13 cellular contexts compared by ENCODE assay signal in genomic region chr11:25351091-25351803, GRCh38.
DNase-seq lines count a peak whose midpoint lies in the region; ATAC-seq, FAIRE-seq and TF ChIP-seq lines count a peak whose summit lies in the region.
"Had no signal": no experiment of that assay in that cellular context is flagged by ENCODE, and none has a peak within 500 bp of the region (broad histone marks: within the 10 kb centered on the region; RNA-seq: fewer than 3 reads in every experiment).

No MANE protein-coding gene starts in this region.

- H3K4me3 Mint-ChIP-seq in nephron progenitor cell: no peak overlapping the region
- H3K4me3 Mint-ChIP-seq in naive thymus-derived CD4-positive, alpha-beta T cell: no peak overlapping the region
- no peak overlapping the region for H3K4me3 Mint-ChIP-seq in activated CD4-positive, alpha-beta T cell treated with anti-CD3 and anti-CD28 coated beads for 36 hours

- no peak overlapping the region for H4K5ac ChIP-seq in H1 (ENCODE audit: insufficient read length, low read depth, low read length)

- ATAC-seq in upper lobe of left lung (ENCODE audit: low FRiP score in 2 of 2) (peak; percentile 17 to 21), GM18505 (IDR thresholded peaks at IDR 0.05; ENCODE audit: unreplicated experiment) (no peak)
- no peak for ATAC-seq in naive thymus-derived CD4-positive, alpha-beta T cell
- ATAC-seq in activated CD4-positive, alpha-beta T cell treated with anti-CD3 and anti-CD28 coated beads for 36 hours: no peak
- ATAC-seq: A549 had no signal

- H3K27ac Mint-ChIP-seq in nephron progenitor cell: peak overlapping the region; percentile 69
- H3K27ac Mint-ChIP-seq in naive thymus-derived CD4-positive, alpha-beta T cell: no peak overlapping the region
- no peak overlapping the region for H3K27ac Mint-ChIP-seq in activated CD4-positive, alpha-beta T cell treated with anti-CD3 and anti-CD28 coated beads for 36 hours

- TF ChIP-seq POLR2A in H1 (IDR thresholded peaks at IDR 0.05; ENCODE audit: control extremely low read depth in 1 of 2, low read depth in 2 of 2, low read length in 2 of 2): no peak
- TF ChIP-seq POLR2A in upper lobe of left lung (IDR thresholded peaks at IDR 0.05): no peak
- no peak for TF ChIP-seq POLR2A in GM18505 (IDR thresholded peaks at IDR 0.05; ENCODE audit: borderline replicate concordance, extremely low read depth, insufficient read depth, insufficient read length)
- no peak for TF ChIP-seq POLR2A in stomach (IDR thresholded peaks at IDR 0.05)

- no peaks in the 10 kb centered on the region for H3K79me2 ChIP-seq in OCI-LY3 (ENCODE audit: low read length)
- no peaks in the 10 kb centered on the region for H3K79me2 ChIP-seq in H1 (ENCODE audit: control insufficient read depth in 1 of 2, insufficient read depth in 2 of 2, low read length in 2 of 2)

- no peak overlapping the region for H3K4ac ChIP-seq in H1 (replicated peaks; ENCODE audit: insufficient read length, low read depth, low read length)

- WGBS in H1 (ENCODE audit: extremely low coverage in 1 of 2, insufficient coverage in 1 of 2, insufficient read length in 1 of 2, insufficient replicate concordance in 2 of 2, low coverage in 1 of 2, low lambda C conversion rate in 2 of 2, missing lambda C conversion rate in 1 of 2), 2 experiments: 93% methylated on average over 8 of the region's 8 CpGs; no CpG with 5 or more reads in 1 of the 2 experiments
- WGBS in upper lobe of left lung, 2 donors: 85 to 86% methylated on average over 4 to 8 of the region's 8 CpGs
- whole genome bisulfite sequencing in stomach, 5 donors: 68 to 87% (median 81%) methylated on average over 8 of the region's 8 CpGs

- H4K91ac ChIP-seq in H1 (replicated peaks; ENCODE audit: insufficient read length, low read length): no peak overlapping the region

- H3K18ac ChIP-seq in H1 (ENCODE audit: extremely low read depth, low read length): no peak overlapping the region

- H3K9ac ChIP-seq in OCI-LY3 (ENCODE audit: low read length): no peak overlapping the region
- H3K9ac ChIP-seq in H1 (replicated peaks in 1 of 4; ENCODE audit: extremely low read depth in 1 of 4, low read depth in 3 of 4, low read length in 3 of 4): no peak overlapping the region
- H3K9ac ChIP-seq: BLaER1 had no signal

- TF ChIP-seq EP300 in H1 (IDR thresholded peaks at IDR 0.05; ENCODE audit: borderline replicate concordance in 1 of 2, low read depth in 2 of 2, low read length in 2 of 2) (no peak), upper lobe of left lung (IDR thresholded peaks at IDR 0.05) (no peak), stomach (IDR thresholded peaks at IDR 0.05) (no peak)

- no peaks in the 10 kb centered on the region for H3K23me2 ChIP-seq in H1 (ENCODE audit: low read depth, low read length)

- H3K23ac ChIP-seq in H1 (ENCODE audit: insufficient read length): no peak overlapping the region

- no peak overlapping the region for H3K14ac ChIP-seq in H1 (ENCODE audit: insufficient read length)

- no peak overlapping the region for H2AK5ac ChIP-seq in H1 (ENCODE audit: low read depth, low read length)

- FAIRE-seq in H1 (lab: Jason Lieb, UNC): no peak
- FAIRE-seq: A549, GM18507 had no signal

- intact Hi-C loops in naive thymus-derived CD4-positive, alpha-beta T cell (cut with micrococcal nuclease): no loop called here
- intact Hi-C loops in stomach (cut with DNase I; ENCODE audit: low total_unique reads): no loop called here
- intact Hi-C loops in activated CD4-positive, alpha-beta T cell treated with anti-CD3 and anti-CD28 coated beads for 36 hours (cut with DNase I, micrococcal nuclease): no loop called here

- H2BK120ac ChIP-seq in H1 (replicated peaks; ENCODE audit: low read depth, low read length): no peak overlapping the region

- CTCF ChIA-PET in H1 (lab: Charles Lee; ENCODE audit: partially characterized antibody): interaction anchor here (0.7 to 1.5 kb wide), 3 partner anchors 375 to 686 kb away, joined by 3 read pairs; no protein-coding TSS in a partner anchor
- CTCF ChIA-PET in naive thymus-derived CD4-positive, alpha-beta T cell (lab: Charles Lee): no interaction called here
- CTCF ChIA-PET in activated CD4-positive, alpha-beta T cell treated with anti-CD3 and anti-CD28 coated beads for 36 hours (lab: Charles Lee): no interaction called here

- no peaks in the 10 kb centered on the region for H3K4me1 Mint-ChIP-seq in nephron progenitor cell
- H3K4me1 Mint-ChIP-seq in naive thymus-derived CD4-positive, alpha-beta T cell: no peaks in the 10 kb centered on the region
- H3K4me1 Mint-ChIP-seq in activated CD4-positive, alpha-beta T cell treated with anti-CD3 and anti-CD28 coated beads for 36 hours: no peaks in the 10 kb centered on the region

- no peak for TF ChIP-seq CTCF in OCI-LY3 (IDR thresholded peaks at IDR 0.05; ENCODE audit: low read depth, low read length)
- no peak for TF ChIP-seq CTCF in H1 (IDR thresholded peaks at IDR 0.05; ENCODE audit: control extremely low read depth in 1 of 3, insufficient read depth in 1 of 3, low read depth in 1 of 3, low read length in 3 of 3)
- no peak for TF ChIP-seq CTCF in nephron progenitor cell (IDR thresholded peaks at IDR 0.05)
- no peak for TF ChIP-seq CTCF in upper lobe of left lung (IDR thresholded peaks at IDR 0.05)
- no peak for TF ChIP-seq CTCF in stomach (IDR thresholded peaks at IDR 0.05)

- H3K27me3 Mint-ChIP-seq in nephron progenitor cell (ENCODE audit: low read depth, poor library complexity): no peaks in the 10 kb centered on the region
- H3K27me3 Mint-ChIP-seq in naive thymus-derived CD4-positive, alpha-beta T cell: no peaks in the 10 kb centered on the region
- H3K27me3 Mint-ChIP-seq in activated CD4-positive, alpha-beta T cell treated with anti-CD3 and anti-CD28 coated beads for 36 hours: no peaks in the 10 kb centered on the region

- no peak overlapping the region for H3K4me2 ChIP-seq in OCI-LY3 (ENCODE audit: low read length)
- H3K4me2 ChIP-seq in H1 (ENCODE audit: insufficient read depth in 1 of 2, low read depth in 2 of 2, low read length in 2 of 2): no peak overlapping the region
- H3K4me2 ChIP-seq: A549, BLaER1 had no signal

- no peaks in the 10 kb centered on the region for H3K36me3 ChIP-seq in OCI-LY3 (replicated peaks; ENCODE audit: low read depth, low read length)
- H3K36me3 ChIP-seq in H1 (ENCODE audit: control insufficient read depth in 2 of 4, insufficient read depth in 4 of 4, low read length in 3 of 4): no peaks in the 10 kb centered on the region
- no peaks in the 10 kb centered on the region for H3K36me3 ChIP-seq in upper lobe of left lung
- no peaks in the 10 kb centered on the region for H3K36me3 ChIP-seq in naive thymus-derived CD4-positive, alpha-beta T cell (ENCODE audit: control insufficient read depth in 2 of 3, insufficient read depth in 3 of 3, low read length in 3 of 3)
- H3K36me3 ChIP-seq in stomach: no peaks in the 10 kb centered on the region
- H3K36me3 ChIP-seq: BLaER1, HAP-1 had no signal

- POLR2A ChIA-PET in H1 (lab: Charles Lee; ENCODE audit: partially characterized antibody): no interaction called here
- POLR2A ChIA-PET in naive thymus-derived CD4-positive, alpha-beta T cell (lab: Charles Lee): no interaction called here
- POLR2A ChIA-PET in activated CD4-positive, alpha-beta T cell treated with anti-CD3 and anti-CD28 coated beads for 36 hours (lab: Charles Lee): no interaction called here

- H3K4me3 ChIP-seq in OCI-LY3 (ENCODE audit: low read length): no peak overlapping the region
- H3K4me3 ChIP-seq in H1 (ENCODE audit: extremely low read depth in 1 of 4, insufficient read depth in 2 of 4, low read depth in 3 of 4, low read length in 4 of 4): no peak overlapping the region
- H3K4me3 ChIP-seq in upper lobe of left lung: no peak overlapping the region
- H3K4me3 ChIP-seq in naive thymus-derived CD4-positive, alpha-beta T cell (ENCODE audit: low read length): no peak overlapping the region
- no peak overlapping the region for H3K4me3 ChIP-seq in stomach
- H3K4me3 ChIP-seq: A549, BLaER1, HAP-1 had no signal

- H3K79me1 ChIP-seq in H1 (ENCODE audit: low read depth, low read length): no peaks in the 10 kb centered on the region

- TF ChIP-seq RAD21 in H1 (IDR thresholded peaks at IDR 0.05 in 1 of 2, conservative IDR thresholded peaks at IDR 0.05 in 1 of 2; ENCODE audit: low read depth in 2 of 2, low read length in 2 of 2): no peak

- peak overlapping the region; percentile 28; the same call in 1 of the 2 replicates for H4K8ac ChIP-seq in H1 (ENCODE audit: extremely low read depth, insufficient read depth, low read length)

- H2BK15ac ChIP-seq in H1 (ENCODE audit: low read length): no peak overlapping the region

- H3K56ac ChIP-seq in H1 (replicated peaks; ENCODE audit: insufficient read length, low read depth, low read length): no peak overlapping the region

- H2BK12ac ChIP-seq in H1 (ENCODE audit: low read depth, low read length): no peak overlapping the region

- H3K27ac ChIP-seq in OCI-LY3 (ENCODE audit: low read length) (no peak overlapping the region), H1 (ENCODE audit: low read depth, low read length) (no peak overlapping the region), upper lobe of left lung (no peak overlapping the region), stomach (no peak overlapping the region)
- no peak overlapping the region for H3K27ac ChIP-seq in naive thymus-derived CD4-positive, alpha-beta T cell (ENCODE audit: low read depth, low read length)
- H3K27ac ChIP-seq: A549, BLaER1 had no signal

- H2AFZ ChIP-seq in OCI-LY3 (ENCODE audit: low read depth, low read length): peak overlapping the region; percentile 84
- no peak overlapping the region for H2AFZ ChIP-seq in H1 (ENCODE audit: low read length)

- H2BK5ac ChIP-seq in H1 (ENCODE audit: low read depth, low read length): no peak overlapping the region

- DNase-seq in H1 (ENCODE audit: low read depth in 1 of 2, low spot score in 2 of 2) (no peak), nephron progenitor cell (no peak), upper lobe of left lung (no peak), stomach (no peak)
- no peak for DNase-seq in naive thymus-derived CD4-positive, alpha-beta T cell
- no peak for DNase-seq in activated CD4-positive, alpha-beta T cell treated with anti-CD3 and anti-CD28 coated beads for 36 hours
- DNase-seq: DMS53 had no signal

- H3K9me3 ChIP-seq in OCI-LY3 (ENCODE audit: insufficient read depth, low read length): no peaks in the 10 kb centered on the region
- no peaks in the 10 kb centered on the region for H3K9me3 ChIP-seq in H1 (ENCODE audit: insufficient read depth in 2 of 2, low read depth in 1 of 2, low read length in 1 of 2)
- H3K9me3 ChIP-seq in upper lobe of left lung: peaks cover 0 to 7% (median 0%) of the 10 kb centered on the region in 4 donors
- no peaks in the 10 kb centered on the region for H3K9me3 ChIP-seq in naive thymus-derived CD4-positive, alpha-beta T cell (ENCODE audit: control insufficient read depth in 2 of 3, low read length in 3 of 3)
- H3K9me3 ChIP-seq in stomach: peaks cover 0 to 12% (median 2%) of the 10 kb centered on the region in 4 donors
- H3K9me3 ChIP-seq: A549, BLaER1, HAP-1 had no signal

- H4K20me1 ChIP-seq in OCI-LY3 (ENCODE audit: insufficient read depth, low read length): no peaks in the 10 kb centered on the region
- no peaks in the 10 kb centered on the region for H4K20me1 ChIP-seq in H1 (replicated peaks in 1 of 2; ENCODE audit: control insufficient read depth in 1 of 2, insufficient read depth in 2 of 2, low read length in 2 of 2)
- H4K20me1 ChIP-seq: BLaER1 had no signal

- no peak overlapping the region for H2BK20ac ChIP-seq in H1 (ENCODE audit: low read length)

- no peaks in the 10 kb centered on the region for H3K36me3 Mint-ChIP-seq in nephron progenitor cell (ENCODE audit: low read depth)
- H3K36me3 Mint-ChIP-seq in naive thymus-derived CD4-positive, alpha-beta T cell: no peaks in the 10 kb centered on the region
- H3K36me3 Mint-ChIP-seq in activated CD4-positive, alpha-beta T cell treated with anti-CD3 and anti-CD28 coated beads for 36 hours (ENCODE audit: low read depth): no peaks in the 10 kb centered on the region

- H3K4me1 ChIP-seq in OCI-LY3 (ENCODE audit: low read length) (no peaks in the 10 kb centered on the region), H1 (replicated peaks in 1 of 4; ENCODE audit: control insufficient read depth in 3 of 4, insufficient read depth in 4 of 4, low read length in 3 of 4) (no peaks in the 10 kb centered on the region), upper lobe of left lung (no peaks in the 10 kb centered on the region), stomach (no peaks in the 10 kb centered on the region)
- no peaks in the 10 kb centered on the region for H3K4me1 ChIP-seq in naive thymus-derived CD4-positive, alpha-beta T cell (ENCODE audit: control insufficient read depth in 2 of 2, insufficient read depth in 2 of 2, low read length in 2 of 2)
- H3K4me1 ChIP-seq: A549, BLaER1, HAP-1 had no signal

- H3K27me3 ChIP-seq in OCI-LY3 (ENCODE audit: low read depth, low read length) (no peaks in the 10 kb centered on the region), H1 (replicated peaks in 1 of 4; ENCODE audit: control insufficient read depth in 3 of 4, extremely low read depth in 1 of 4, insufficient read depth in 3 of 4, low read length in 3 of 4) (no peaks in the 10 kb centered on the region; a peak in 1 of 7 replicates), upper lobe of left lung (no peaks in the 10 kb centered on the region), stomach (no peaks in the 10 kb centered on the region)
- no peaks in the 10 kb centered on the region for H3K27me3 ChIP-seq in naive thymus-derived CD4-positive, alpha-beta T cell (ENCODE audit: control insufficient read depth in 2 of 2, insufficient read depth in 2 of 2, low read length in 2 of 2)
- H3K27me3 ChIP-seq: BLaER1 had no signal

- peaks cover 5% of the 10 kb centered on the region for H3K9me3 Mint-ChIP-seq in nephron progenitor cell
- peaks cover 0 to 44% (median 11%) of the 10 kb centered on the region in 11 donors for H3K9me3 Mint-ChIP-seq in naive thymus-derived CD4-positive, alpha-beta T cell
- peaks cover 5% of the 10 kb centered on the region for H3K9me3 Mint-ChIP-seq in activated CD4-positive, alpha-beta T cell treated with anti-CD3 and anti-CD28 coated beads for 36 hours (ENCODE audit: low read depth)

Comparison
In these comparisons a context has a peak if more than half of its experiments do, and no peak if none do; other contexts are left out.
1. ATAC-seq: peak in upper lobe of left lung (2 of 2); none in naive thymus-derived CD4-positive, alpha-beta T cell (single experiment), GM18505 (single experiment) and activated CD4-positive, alpha-beta T cell treated with anti-CD3 and anti-CD28 coated beads for 36 hours (single experiment).